In the genomic region with DNA sequence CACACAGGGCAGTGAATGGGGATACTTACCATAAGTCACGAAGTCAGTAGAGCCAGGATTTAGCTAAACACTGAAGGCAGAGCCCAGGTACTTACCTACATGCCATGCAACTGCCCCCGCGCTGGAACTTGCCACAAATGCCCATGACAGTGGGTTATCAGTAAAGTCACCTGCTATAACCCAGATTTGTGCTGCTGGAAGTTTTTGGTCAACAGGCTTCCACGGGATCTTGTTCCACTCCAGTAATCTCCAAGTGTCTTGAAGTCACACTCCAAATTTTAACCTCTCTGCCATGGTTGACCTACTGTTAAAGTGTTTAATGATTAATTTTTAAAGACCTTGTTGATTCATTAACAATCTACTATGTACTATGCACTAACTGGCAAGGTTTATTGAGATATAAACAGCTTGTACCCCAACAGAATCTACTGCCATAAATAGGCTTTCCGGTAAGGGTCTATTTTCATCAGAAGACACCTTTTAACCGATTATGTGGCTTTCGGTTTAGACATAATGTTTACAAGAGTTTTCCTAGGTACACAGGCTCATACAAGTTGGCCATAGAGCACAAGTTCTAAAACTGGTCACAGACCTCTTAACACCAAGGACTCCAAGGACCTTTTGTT, we compare ENCODE assay signal across 19 cellular contexts. TPM values are rescaled to one million over a fixed set of nuclear protein-coding genes. Genes with fewer than 3 reads are reported as not detected.
DNase-seq lines count a peak whose midpoint lies in the region; ATAC-seq and TF ChIP-seq lines count a peak whose summit lies in the region.
"Had no signal": no experiment of that assay in that cellular context is flagged by ENCODE, and none has a peak within 500 bp of the region (broad histone marks: within the 10 kb centered on the region; RNA-seq: fewer than 3 reads in every experiment).

No MANE protein-coding gene starts in this region.

- intact Hi-C loops in PC-3 (cut with micrococcal nuclease) = loop anchor here (10.0 kb wide), 2 partner anchors 65 to 175 kb away; a partner anchor contains a TSS

- DNase-seq in PC-3 = no peak
- peak; percentile 18 for DNase-seq in endodermal cell
- peak; percentile 22 for DNase-seq in mesenteric fat pad (ENCODE audit: low spot score)
- no peak for DNase-seq in DMS 273 treated with DMSO at 0.1 percent for 48 hours (lab: John Stamatoyannopoulos, UW)
- DNase-seq in HuH-7.5 (ENCODE audit: low spot score) = no peak
- DNase-seq in glomerular visceral epithelial cell (ENCODE audit: extremely low spot score) = no peak
- DNase-seq: activated gamma-delta T cell; CD4-positive, alpha-beta T cell; cortex of kidney; mesendoderm; NCI-H146; NK-92 treated with Interleukin-12 subunit alpha and Interleukin-12 subunit beta, amount 100 ng/mL, for 24 hours; SIG-M5; stimulated activated naive B cell treated with anti-CD40 and anti-IgM and Interleukin-4, amounts not matched to agents 10 μg/mL and 1 μg/mL and 100 μg/mL, for 72 hours had no signal

- H3K4me1 ChIP-seq in ACC112 (ENCODE audit: control insufficient read depth, insufficient read depth, low read length, unreplicated experiment) = peaks cover 12% of the 10 kb centered on the region
- H3K4me1 ChIP-seq in PC-3 (ENCODE audit: insufficient read depth, low read length) = peaks cover 27% of the 10 kb centered on the region
- H3K4me1 ChIP-seq in endodermal cell (ENCODE audit: control insufficient read depth, insufficient read depth, low read length) = no peaks in the 10 kb centered on the region

- H3K4me2 ChIP-seq in PC-3 (ENCODE audit: low read length) = peak overlapping the region; percentile 64

- H3K27me3 ChIP-seq in ACC112 (ENCODE audit: insufficient read depth, low read length) = no peaks in the 10 kb centered on the region
- H3K27me3 ChIP-seq in PC-3 (ENCODE audit: low read length) = no peaks in the 10 kb centered on the region
- no peaks in the 10 kb centered on the region for H3K27me3 ChIP-seq in endodermal cell (ENCODE audit: control insufficient read depth, insufficient read depth, low read length, poor library complexity, severe bottlenecking)

- H3K4me3 Mint-ChIP-seq in endodermal cell = no peak overlapping the region
- H3K4me3 Mint-ChIP-seq: CD4-positive, alpha-beta T cell; stimulated activated naive B cell treated with anti-CD40 and anti-IgM and Interleukin-4, amounts not matched to agents 10 μg/mL and 1 μg/mL and 100 μg/mL, for 72 hours; T-helper 2 cell treated with Interferon-gamma antibody and Interleukin-4, amounts not matched to agents 5 μg/mL and 100 μg/mL, for 36 hours had no signal

- 96 to 99% methylated on average over 6 to 7 of the region's 7 CpGs for WGBS in endodermal cell (ENCODE audit: insufficient coverage in 1 of 2, insufficient read length in 1 of 2), 2 experiments

- H3K9ac ChIP-seq in PC-3 (ENCODE audit: low read length) (0 out of 2 replicates have a peak overlapping the region, but pooled peaks have one; percentile 23), endodermal cell (ENCODE audit: extremely low read depth, low read length, poor library complexity, severe bottlenecking) (no peak overlapping the region)

- no peaks in the 10 kb centered on the region for H3K27me3 Mint-ChIP-seq in endodermal cell (ENCODE audit: insufficient read depth)
- H3K27me3 Mint-ChIP-seq: CD4-positive, alpha-beta T cell; stimulated activated naive B cell treated with anti-CD40 and anti-IgM and Interleukin-4, amounts not matched to agents 10 μg/mL and 1 μg/mL and 100 μg/mL, for 72 hours had no signal

- no peaks in the 10 kb centered on the region for H3K9me2 ChIP-seq in PC-3 (replicated peaks; ENCODE audit: low read length)

- H3K4me3 ChIP-seq in ACC112 (ENCODE audit: low read depth, low read length) = no peak overlapping the region
- no peak overlapping the region for H3K4me3 ChIP-seq in PC-3 (ENCODE audit: low read length)
- no peak overlapping the region for H3K4me3 ChIP-seq in endodermal cell (ENCODE audit: low read length)

- no TSS peak for BruUV-seq in PC-3 (replicated peaks; lab: Mats Ljungman, UMichigan)

- no peaks in the 10 kb centered on the region for H3F3A ChIP-seq in PC-3 (ENCODE audit: low read length, unreplicated experiment)

- no peaks in the 10 kb centered on the region for H3K36me3 Mint-ChIP-seq in endodermal cell (ENCODE audit: low read depth)

- no peaks in the 10 kb centered on the region for H4K20me1 ChIP-seq in PC-3 (ENCODE audit: low read length)

- H3K9me3 Mint-ChIP-seq in endodermal cell = no peaks in the 10 kb centered on the region
- H3K9me3 Mint-ChIP-seq: CD4-positive, alpha-beta T cell; stimulated activated naive B cell treated with anti-CD40 and anti-IgM and Interleukin-4, amounts not matched to agents 10 μg/mL and 1 μg/mL and 100 μg/mL, for 72 hours; T-helper 2 cell treated with Interferon-gamma antibody and Interleukin-4, amounts not matched to agents 5 μg/mL and 100 μg/mL, for 36 hours had no signal

- H2AFZ ChIP-seq in ACC112 (ENCODE audit: low read length, unreplicated experiment) (peak overlapping the region; percentile 63), PC-3 (ENCODE audit: low read length) (peak overlapping the region; percentile 82; the same call in 1 of the 2 replicates)

- no peaks in the 10 kb centered on the region for H3K9me3 ChIP-seq in PC-3 (ENCODE audit: low read length)
- H3K9me3 ChIP-seq in endodermal cell (ENCODE audit: control insufficient read depth, low read length) = no peaks in the 10 kb centered on the region

- H3K27ac ChIP-seq in ACC112 (ENCODE audit: low read depth, low read length) (peak overlapping the region; percentile 78), PC-3 (ENCODE audit: low read length) (peak overlapping the region; percentile 62), endodermal cell (ENCODE audit: low read depth, low read length) (no peak overlapping the region)

- CTCF ChIA-PET in PC-3 (lab: Charles Lee) = no interaction called here

- no peak overlapping the region for H3K27ac Mint-ChIP-seq in endodermal cell
- H3K27ac Mint-ChIP-seq: CD4-positive, alpha-beta T cell; stimulated activated naive B cell treated with anti-CD40 and anti-IgM and Interleukin-4, amounts not matched to agents 10 μg/mL and 1 μg/mL and 100 μg/mL, for 72 hours; T-helper 2 cell treated with Interferon-gamma antibody and Interleukin-4, amounts not matched to agents 5 μg/mL and 100 μg/mL, for 36 hours had no signal

- no peak for ATAC-seq in PC-3
- ATAC-seq in GM18909 (IDR thresholded peaks at IDR 0.05; ENCODE audit: poor library complexity, unreplicated experiment) = no peak
- ATAC-seq: stimulated activated naive B cell treated with anti-CD40 and anti-IgM and Interleukin-4, amounts not matched to agents 10 μg/mL and 1 μg/mL and 100 μg/mL, for 72 hours had no signal

- peaks cover 15% of the 10 kb centered on the region for H3K4me1 Mint-ChIP-seq in endodermal cell

- no peaks in the 10 kb centered on the region for H3K36me3 ChIP-seq in ACC112 (ENCODE audit: insufficient read depth, low read length)
- no peaks in the 10 kb centered on the region for H3K36me3 ChIP-seq in PC-3 (ENCODE audit: low read depth, low read length)
- no peaks in the 10 kb centered on the region for H3K36me3 ChIP-seq in endodermal cell (ENCODE audit: control insufficient read depth, insufficient read depth, low read length)

- TF ChIP-seq CTCF in PC-3 (conservative IDR thresholded peaks at IDR 0.05; ENCODE audit: low read depth, low read length) (no peak), endodermal cell (conservative IDR thresholded peaks at IDR 0.05) (no peak)

- POLR2A ChIA-PET in PC-3 (lab: Charles Lee; ENCODE audit: unreplicated experiment) = no interaction called here

- H3K79me2 ChIP-seq in ACC112 (ENCODE audit: control insufficient read depth, insufficient read depth, low read length, unreplicated experiment) = no peaks in the 10 kb centered on the region
- no peaks in the 10 kb centered on the region for H3K79me2 ChIP-seq in PC-3 (ENCODE audit: low read length)

RNA-seq across cellular contexts. Expression of a gene that starts 6.3 kb away (rescaled TPM):
- 0.51 TPM in 1 of 2 replicates, not detected in the other for total RNA-seq in PC-3 (2014; rRNA removed)
- under 1 TPM in 1 of 2 donors, not detected in 1; 0.29 TPM for total RNA-seq in endodermal cell
- polyA plus RNA-seq in endodermal cell (2013, experiment 1 of 2) = not detected
- polyA plus RNA-seq in endodermal cell (2013, experiment 2 of 2) = not detected
- 0.16 TPM for total RNA-seq in mesenteric fat pad
- total RNA-seq: urinary bladder had no signal
- polyA plus RNA-seq: neural cell had no signal

Comparison
In these comparisons a context has a peak if more than half of its experiments do, and no peak if none do; other contexts are left out.
1. DNase-seq: peak in endodermal cell (single experiment) and mesenteric fat pad (single experiment); none in PC-3 (single experiment), DMS 273 treated with DMSO at 0.1 percent for 48 hours (single experiment), HuH-7.5 (single experiment) and glomerular visceral epithelial cell (single experiment).